12 cellular contexts compared by ENCODE assay signal in the genomic region with DNA sequence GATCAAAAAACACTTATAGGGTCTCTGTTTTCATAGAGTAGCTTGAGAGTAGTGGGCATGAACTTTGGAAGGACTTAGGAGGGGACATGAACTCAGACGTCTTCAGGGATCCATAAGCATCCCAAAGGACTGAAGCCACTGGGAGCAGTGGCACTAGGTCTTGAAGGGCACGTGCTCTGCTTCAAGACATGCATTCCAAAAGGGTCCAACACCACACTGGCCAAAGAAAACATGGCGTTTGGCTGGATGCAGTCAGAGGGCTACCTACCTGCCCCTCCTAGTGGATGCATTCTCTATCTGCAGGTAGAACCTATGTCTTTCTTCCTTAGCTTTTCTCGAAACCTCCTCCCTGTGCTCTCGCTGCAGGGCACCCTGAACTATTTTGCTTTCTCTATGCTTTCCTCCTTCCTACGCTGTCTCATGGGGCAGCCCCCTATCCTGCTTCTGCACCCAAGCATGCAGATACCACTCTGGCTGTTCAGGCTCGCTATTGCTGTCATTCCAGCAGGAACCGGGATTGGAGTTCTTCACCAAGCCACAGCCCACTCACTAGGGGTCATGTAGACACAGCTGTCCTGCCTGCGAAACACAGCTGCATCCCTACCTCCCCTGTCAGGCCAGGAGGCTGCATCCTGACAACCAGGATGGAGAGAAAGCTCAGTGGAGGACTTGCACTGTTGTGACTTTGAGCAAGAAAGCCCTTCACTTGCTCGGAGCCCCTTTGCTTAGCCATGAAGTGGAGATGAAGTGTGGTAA. TPM values are rescaled to one million over a fixed set of nuclear protein-coding genes. Genes with fewer than 3 reads are reported as not detected.
A peak's percentile ranks its signal among the peaks of the same experiment; 100 is the strongest.
DNase-seq lines count a peak whose midpoint lies in the region; ATAC-seq and TF ChIP-seq lines count a peak whose summit lies in the region.
"Had no signal": no experiment of that assay in that cellular context is flagged by ENCODE, and none has a peak within 500 bp of the region (broad histone marks: within the 10 kb centered on the region; RNA-seq: fewer than 3 reads in every experiment).

No MANE protein-coding gene starts in this region.

- no peak overlapping the region for H2BK5ac ChIP-seq in neuronal stem cell (ENCODE audit: low read length)

- H3K18ac ChIP-seq in neuronal stem cell (ENCODE audit: low read length): no peak overlapping the region

- H3K27ac ChIP-seq in neuronal stem cell (replicated peaks; ENCODE audit: low read length): no peak overlapping the region
- H3K27ac ChIP-seq in tibial nerve: no peak overlapping the region

- H2BK15ac ChIP-seq in neuronal stem cell (ENCODE audit: low read length): no peak overlapping the region

- H2AK5ac ChIP-seq in neuronal stem cell (ENCODE audit: low read depth, low read length): no peak overlapping the region

- ATAC-seq in HG03521 (IDR thresholded peaks at IDR 0.05; ENCODE audit: unreplicated experiment): peak; percentile 50
- ATAC-seq in activated T-helper 17 cell treated with anti-CD3 and anti-CD28 coated beads, Interleukin-2, amount 50 U/mL, for 72 hours (replicated peaks): peak; percentile 40

- H3K27me3 ChIP-seq in neuronal stem cell (ENCODE audit: control insufficient read depth in 3 of 3, insufficient read depth in 3 of 3, low read depth in 1 of 3, low read length in 3 of 3): no peaks in the 10 kb centered on the region
- no peaks in the 10 kb centered on the region for H3K27me3 ChIP-seq in tibial nerve

- no peaks in the 10 kb centered on the region for H3K9me3 Mint-ChIP-seq in activated T-helper 17 cell treated with anti-CD3 and anti-CD28 coated beads, Interleukin-2, amount 50 U/mL, for 72 hours
- H3K9me3 Mint-ChIP-seq in immature natural killer cell: peaks cover 0 to 2% (median 0%) of the 10 kb centered on the region in 6 donors
- H3K9me3 Mint-ChIP-seq: stimulated activated naive CD8-positive, alpha-beta T cell treated with anti-CD3 and anti-CD28 coated beads, Interleukin-15, Interleukin-2, amounts not matched to agents 100 ng/mL and 50 ng/mL, for 24 hours had no signal

- no peaks in the 10 kb centered on the region for H3K9me3 ChIP-seq in neuronal stem cell (replicated peaks in 1 of 2; ENCODE audit: control insufficient read depth in 2 of 2, insufficient read depth in 1 of 2, low read depth in 1 of 2, low read length in 2 of 2)
- no peaks in the 10 kb centered on the region for H3K9me3 ChIP-seq in tibial nerve

- no peaks in the 10 kb centered on the region for H3K4me1 ChIP-seq in neuronal stem cell (ENCODE audit: control insufficient read depth in 2 of 2, insufficient read depth in 1 of 2, low read depth in 1 of 2, low read length in 2 of 2)
- H3K4me1 ChIP-seq in tibial nerve: peaks cover 0 to 4% (median 2%) of the 10 kb centered on the region in 4 donors

- H3K36me3 Mint-ChIP-seq in activated T-helper 17 cell treated with anti-CD3 and anti-CD28 coated beads, Interleukin-2, amount 50 U/mL, for 72 hours (ENCODE audit: low read depth): no peaks in the 10 kb centered on the region
- H3K36me3 Mint-ChIP-seq in immature natural killer cell: no peaks in the 10 kb centered on the region

- DNase-seq in NCI-H2081 (lab: John Stamatoyannopoulos, UW): peak; percentile 15 to 40
- DNase-seq in NCI-H2081 treated with DMSO at 0.1 percent for 48 hours (lab: John Stamatoyannopoulos, UW): no peak
- DNase-seq in neuronal stem cell (ENCODE audit: low spot score): no peak
- DNase-seq in stimulated activated CD4-positive, alpha-beta T cell treated with anti-CD3 and anti-CD28 coated beads, Interleukin-2, amount 100 ng/mL, for 48 hours: no peak
- DNase-seq in tibial nerve (ENCODE audit: low spot score in 2 of 2): no peak
- no peak for DNase-seq in immature natural killer cell

- H3K4me2 ChIP-seq in neuronal stem cell (ENCODE audit: insufficient read depth, low read length, poor library complexity, severe bottlenecking): no peak overlapping the region

- no CpG with 5 or more reads among the region's 10 CpGs for WGBS in neuronal stem cell (ENCODE audit: extremely low coverage in 2 of 2, insufficient read length in 2 of 2, insufficient replicate concordance in 1 of 2), 2 donors
- 59% methylated on average over 10 of the region's 10 CpGs for WGBS in tibial nerve, 2 donors

- no peak overlapping the region for H2BK120ac ChIP-seq in neuronal stem cell (ENCODE audit: low read depth, low read length)

- no peak overlapping the region for H3K4ac ChIP-seq in neuronal stem cell (ENCODE audit: low read length)

- no peak overlapping the region for H3K23ac ChIP-seq in neuronal stem cell (ENCODE audit: low read depth, low read length, poor library complexity)

- H3K36me3 ChIP-seq in neuronal stem cell (replicated peaks in 1 of 2; ENCODE audit: control insufficient read depth in 2 of 2, insufficient read depth in 2 of 2, low read length in 2 of 2): no peaks in the 10 kb centered on the region
- no peaks in the 10 kb centered on the region for H3K36me3 ChIP-seq in tibial nerve

- no peak overlapping the region for H4K91ac ChIP-seq in neuronal stem cell (ENCODE audit: low read depth, low read length, poor library complexity)

- TF ChIP-seq POLR2A in tibial nerve (IDR thresholded peaks at IDR 0.05): no peak

- TF ChIP-seq CTCF in tibial nerve (IDR thresholded peaks at IDR 0.05): no peak

- H3K9ac ChIP-seq in neuronal stem cell (ENCODE audit: low read depth, low read length, poor library complexity): no peak overlapping the region

- H3K27me3 Mint-ChIP-seq in activated T-helper 17 cell treated with anti-CD3 and anti-CD28 coated beads, Interleukin-2, amount 50 U/mL, for 72 hours: peaks cover 23% of the 10 kb centered on the region
- peaks cover 0 to 12% (median 0%) of the 10 kb centered on the region in 3 donors for H3K27me3 Mint-ChIP-seq in immature natural killer cell (ENCODE audit: low read depth in 3 of 3)

- H3K14ac ChIP-seq in neuronal stem cell (ENCODE audit: low read length): no peak overlapping the region

- H2AFZ ChIP-seq in neuronal stem cell (ENCODE audit: low read length): peak overlapping the region; percentile 6

- H3K79me1 ChIP-seq in neuronal stem cell (ENCODE audit: low read depth, low read length): no peaks in the 10 kb centered on the region

- H4K8ac ChIP-seq in neuronal stem cell (ENCODE audit: low read depth, low read length): no peak overlapping the region

- no peaks in the 10 kb centered on the region for H3K4me1 Mint-ChIP-seq in activated T-helper 17 cell treated with anti-CD3 and anti-CD28 coated beads, Interleukin-2, amount 50 U/mL, for 72 hours
- no peaks in the 10 kb centered on the region for H3K4me1 Mint-ChIP-seq in immature natural killer cell

- H3K4me3 Mint-ChIP-seq in activated T-helper 17 cell treated with anti-CD3 and anti-CD28 coated beads, Interleukin-2, amount 50 U/mL, for 72 hours: no peak overlapping the region
- no peak overlapping the region for H3K4me3 Mint-ChIP-seq in immature natural killer cell
- H3K4me3 Mint-ChIP-seq: stimulated activated naive CD8-positive, alpha-beta T cell treated with anti-CD3 and anti-CD28 coated beads, Interleukin-15, Interleukin-2, amounts not matched to agents 100 ng/mL and 50 ng/mL, for 24 hours had no signal

- H3K4me3 ChIP-seq in neuronal stem cell (ENCODE audit: low read length in 2 of 2): no peak overlapping the region
- H3K4me3 ChIP-seq in tibial nerve: no peak overlapping the region

- TF ChIP-seq EP300 in tibial nerve (IDR thresholded peaks at IDR 0.05): no peak

- no peak overlapping the region for H2BK12ac ChIP-seq in neuronal stem cell (ENCODE audit: low read length)

- no peak overlapping the region for H3K27ac Mint-ChIP-seq in activated T-helper 17 cell treated with anti-CD3 and anti-CD28 coated beads, Interleukin-2, amount 50 U/mL, for 72 hours
- no peak overlapping the region for H3K27ac Mint-ChIP-seq in immature natural killer cell
- H3K27ac Mint-ChIP-seq: stimulated activated naive CD8-positive, alpha-beta T cell treated with anti-CD3 and anti-CD28 coated beads, Interleukin-15, Interleukin-2, amounts not matched to agents 100 ng/mL and 50 ng/mL, for 24 hours had no signal

RNA-seq across cellular contexts. Expression of gene FAM240B, which starts 11.9 kb away (rescaled TPM):
- total RNA-seq in activated T-helper 17 cell treated with anti-CD3 and anti-CD28 coated beads, Interleukin-2, amount 50 U/mL, for 72 hours: not detected
- polyA plus RNA-seq in neuronal stem cell (2013, experiment 1 of 2): not detected
- polyA plus RNA-seq in neuronal stem cell (2013, experiment 2 of 2): not detected
- not detected for total RNA-seq in tibial nerve
- not detected for polyA plus RNA-seq in immature natural killer cell
- total RNA-seq: glomerular endothelial cell had no signal
- polyA plus RNA-seq: adipose tissue, AG04450 had no signal

Comparison
In these comparisons a context has a peak if more than half of its experiments do, and no peak if none do; other contexts are left out.
1. DNase-seq: peak in NCI-H2081 (2 of 2); none in NCI-H2081 treated with DMSO at 0.1 percent for 48 hours (single experiment), neuronal stem cell (single experiment), stimulated activated CD4-positive, alpha-beta T cell treated with anti-CD3 and anti-CD28 coated beads, Interleukin-2, amount 100 ng/mL, for 48 hours (0 of 2), tibial nerve (0 of 2) and immature natural killer cell (0 of 3).